In genomic region chr2:240588006-240588655, GRCh38 we compare ENCODE assay signal across 8 cellular contexts. TPM values are rescaled to one million over a fixed set of nuclear protein-coding genes. Genes with fewer than 3 reads are reported as not detected.
A peak's percentile ranks its signal among the peaks of the same experiment; 100 is the strongest.
DNase-seq lines count a peak whose midpoint lies in the region; ATAC-seq and TF ChIP-seq lines count a peak whose summit lies in the region.

No MANE protein-coding gene starts in this region.

- peaks cover 18% of the 10 kb centered on the region for H3F3A ChIP-seq in DOHH2 (ENCODE audit: control insufficient read depth, insufficient read depth)

- DNase-seq in SK-N-MC (ENCODE audit: low read depth, low spot score) (no peak), epithelial cell of esophagus (ENCODE audit: low read depth) (no peak), osteocyte (ENCODE audit: extremely low spot score, unreplicated experiment) (no peak), GOT3 (lab: John Stamatoyannopoulos, UW) (no peak), COR-L47 (lab: John Stamatoyannopoulos, UW) (no peak), SIG-M5 (lab: John Stamatoyannopoulos, UW) (no peak)

- no peaks in the 10 kb centered on the region for H3K9me3 Mint-ChIP-seq in osteocyte (ENCODE audit: unreplicated experiment)

- peak overlapping the region; percentile 61 for H3K9ac ChIP-seq in SK-N-MC (ENCODE audit: insufficient read length)

- H3K27ac ChIP-seq in DOHH2 (ENCODE audit: low read depth, low read length) (no peak overlapping the region), SK-N-MC (no peak overlapping the region)

- H3K27me3 Mint-ChIP-seq in osteocyte (ENCODE audit: unreplicated experiment), result no peaks in the 10 kb centered on the region

- no peak for TF ChIP-seq CTCF in DOHH2 (IDR thresholded peaks at IDR 0.05; ENCODE audit: low read depth, low read length, poor library complexity, severe bottlenecking)
- no peak for TF ChIP-seq CTCF in epithelial cell of esophagus (IDR thresholded peaks at IDR 0.05; ENCODE audit: insufficient read depth, low read depth, low read length, missing control alignments)
- TF ChIP-seq CTCF in osteocyte (IDR thresholded peaks at IDR 0.05), result no peak

- H3K4me2 ChIP-seq in DOHH2 (ENCODE audit: low read length), result peak overlapping the region; percentile 96

- H3K4me3 ChIP-seq in DOHH2 (ENCODE audit: low read length), result peak overlapping the region; percentile 78
- H3K4me3 ChIP-seq in SK-N-MC, result peak overlapping the region; percentile 99
- peak overlapping the region; percentile 98 for H3K4me3 ChIP-seq in epithelial cell of esophagus (ENCODE audit: low read length)

- H3K79me2 ChIP-seq in DOHH2 (ENCODE audit: control insufficient read depth, low read length), result peaks cover 85% of the 10 kb centered on the region

- ATAC-seq in HG02870 (IDR thresholded peaks at IDR 0.05; ENCODE audit: unreplicated experiment), result no peak

- no peaks in the 10 kb centered on the region for H3K9me2 ChIP-seq in DOHH2 (replicated peaks; ENCODE audit: control insufficient read depth, low read length)

- H3K9me3 ChIP-seq in DOHH2 (ENCODE audit: control insufficient read depth, insufficient read depth, low read length) (no peaks in the 10 kb centered on the region), SK-N-MC (ENCODE audit: low read depth, low read length) (no peaks in the 10 kb centered on the region)

- H3K4me3 Mint-ChIP-seq in osteocyte (ENCODE audit: unreplicated experiment), result peak overlapping the region; percentile 87

- H3K4me1 Mint-ChIP-seq in osteocyte (ENCODE audit: unreplicated experiment), result peaks cover 34% of the 10 kb centered on the region

- H3K36me3 Mint-ChIP-seq in osteocyte (ENCODE audit: unreplicated experiment), result no peaks in the 10 kb centered on the region

- H3K27ac Mint-ChIP-seq in osteocyte (ENCODE audit: unreplicated experiment), result no peak overlapping the region

- H4K20me1 ChIP-seq in DOHH2 (ENCODE audit: control insufficient read depth, insufficient read depth, low read depth, low read length), result peaks cover 13% of the 10 kb centered on the region

- no peaks in the 10 kb centered on the region for H3K27me3 ChIP-seq in DOHH2 (ENCODE audit: control insufficient read depth, low read length)

- peaks cover 55% of the 10 kb centered on the region for H3K36me3 ChIP-seq in DOHH2 (ENCODE audit: control insufficient read depth, low read length)
- H3K36me3 ChIP-seq in SK-N-MC (ENCODE audit: insufficient read depth, low read length), result peaks cover 9% of the 10 kb centered on the region; the same call in 1 of the 2 replicates

- peaks cover 39% of the 10 kb centered on the region for H3K4me1 ChIP-seq in DOHH2 (ENCODE audit: control insufficient read depth, low read length)

RNA-seq across cellular contexts. Expression of gene CAPN10, which starts 1.6 kb away (rescaled TPM):
- total RNA-seq in osteocyte, result 37.7 and 40.3 TPM in 2 replicates

RNA-seq across cellular contexts. Expression of gene RNPEPL1, which starts 19.8 kb away (rescaled TPM):
- 56.5 and 64.0 TPM in 2 replicates for total RNA-seq in osteocyte

RNA-seq across cellular contexts. Expression of gene DUSP28, which starts 28.0 kb away (rescaled TPM):
- total RNA-seq in osteocyte, result 3.8 and 5.9 TPM in 2 replicates

RNA-seq across cellular contexts. Expression of gene ANKMY1, which starts 30.3 kb away (rescaled TPM):
- 16.9 and 28.5 TPM in 2 replicates for total RNA-seq in osteocyte

RNA-seq across cellular contexts. Expression of gene GPR35, which starts 37.1 kb away (rescaled TPM):
- 2.5 and 3.6 TPM in 2 replicates for total RNA-seq in osteocyte
